In genomic region chr14:38616959-38617358, GRCh38 we compare ENCODE assay signal across 14 cellular contexts.
DNase-seq lines count a peak whose midpoint lies in the region; ATAC-seq and TF ChIP-seq lines count a peak whose summit lies in the region.
"Had no signal": no experiment of that assay in that cellular context is flagged by ENCODE, and none has a peak within 500 bp of the region (broad histone marks: within the 10 kb centered on the region; RNA-seq: fewer than 3 reads in every experiment).

No MANE protein-coding gene starts in this region.

- peak; percentile 23 for DNase-seq in AG20443 (ENCODE audit: low spot score)
- peak; percentile 12 for DNase-seq in GM23338 (ENCODE audit: low spot score)
- DNase-seq in NCI-H510A treated with DMSO at 0.1 percent for 48 hours (lab: John Stamatoyannopoulos, UW): peak; percentile 18
- DNase-seq in left lung: peak in 1 of 2 donors; percentile 49
- DNase-seq in hepatocyte (ENCODE audit: low spot score): no peak
- no peak for DNase-seq in Peyer's patch
- DNase-seq: activated B cell treated with CpG ODN at 0.5 μM for 24 hours; activated naive CD8-positive, alpha-beta T cell treated with anti-CD3 and anti-CD28 coated beads, Interleukin-2, amount 10 ng/mL, durations not matched to agents 7 days and 5 days; kidney glomerular epithelial cell; tibial artery had no signal

- H3K79me2 ChIP-seq in GM23338 (replicated peaks; ENCODE audit: insufficient read depth) (no peaks in the 10 kb centered on the region), hepatocyte (no peaks in the 10 kb centered on the region)

- no peak overlapping the region for H3K4me3 Mint-ChIP-seq in GM23338
- H3K4me3 Mint-ChIP-seq: activated B cell treated with CpG ODN at 0.5 μM for 24 hours; activated naive CD8-positive, alpha-beta T cell treated with anti-CD3 and anti-CD28 coated beads, Interleukin-2, amount 10 ng/mL, durations not matched to agents 7 days and 5 days; B cell; central memory CD8-positive, alpha-beta T cell had no signal

- H3K9me3 ChIP-seq in left lung (no peaks in the 10 kb centered on the region), hepatocyte (ENCODE audit: low read depth) (no peaks in the 10 kb centered on the region), Peyer's patch (no peaks in the 10 kb centered on the region)
- H3K9me3 ChIP-seq: tibial artery had no signal

- peak overlapping the region; percentile 90; the same call in 1 of the 2 replicates for H2AFZ ChIP-seq in GM23338
- H2AFZ ChIP-seq in hepatocyte: no peak overlapping the region

- no peaks in the 10 kb centered on the region for H4K20me1 ChIP-seq in GM23338 (replicated peaks; ENCODE audit: insufficient read depth)
- no peaks in the 10 kb centered on the region for H4K20me1 ChIP-seq in hepatocyte (ENCODE audit: insufficient read depth, poor library complexity, severe bottlenecking)

- 79% methylated on average over 4 of the region's 4 CpGs for WGBS in hepatocyte (ENCODE audit: low lambda C conversion rate, missing lambda C conversion rate)

- H3K27ac ChIP-seq in GM23338 (ENCODE audit: low read depth) (no peak overlapping the region), left lung (no peak overlapping the region), hepatocyte (no peak overlapping the region), Peyer's patch (no peak overlapping the region)
- H3K27ac ChIP-seq: tibial artery had no signal

- H3K27me3 Mint-ChIP-seq in GM23338 (ENCODE audit: insufficient read depth, low read depth, poor library complexity): no peaks in the 10 kb centered on the region
- H3K27me3 Mint-ChIP-seq: activated B cell treated with CpG ODN at 0.5 μM for 24 hours; activated naive CD8-positive, alpha-beta T cell treated with anti-CD3 and anti-CD28 coated beads, Interleukin-2, amount 10 ng/mL, durations not matched to agents 7 days and 5 days; B cell; central memory CD8-positive, alpha-beta T cell had no signal

- H3K27me3 ChIP-seq in GM23338 (ENCODE audit: insufficient read depth) (no peaks in the 10 kb centered on the region), left lung (no peaks in the 10 kb centered on the region), hepatocyte (no peaks in the 10 kb centered on the region), Peyer's patch (no peaks in the 10 kb centered on the region)
- H3K27me3 ChIP-seq: tibial artery had no signal

- H3K4me1 ChIP-seq in GM23338 (ENCODE audit: insufficient read depth) (0 out of 2 replicates have a peak, but pooled peaks cover 5% of the 10 kb centered on the region), left lung (no peaks in the 10 kb centered on the region), hepatocyte (ENCODE audit: insufficient read depth) (no peaks in the 10 kb centered on the region), Peyer's patch (no peaks in the 10 kb centered on the region)
- H3K4me1 ChIP-seq: tibial artery had no signal

- H3K36me3 ChIP-seq in GM23338 (ENCODE audit: insufficient read depth) (no peaks in the 10 kb centered on the region), left lung (no peaks in the 10 kb centered on the region), hepatocyte (replicated peaks; ENCODE audit: insufficient read depth, low read depth) (no peaks in the 10 kb centered on the region), Peyer's patch (no peaks in the 10 kb centered on the region)
- H3K36me3 ChIP-seq: tibial artery had no signal

- ATAC-seq in GM23338: no peak
- peak; percentile 88 for ATAC-seq in left lung
- ATAC-seq in GM18502 (IDR thresholded peaks at IDR 0.05; ENCODE audit: poor library complexity, unreplicated experiment): no peak
- no peak for ATAC-seq in HG02571 (IDR thresholded peaks at IDR 0.05; ENCODE audit: unreplicated experiment)

- intact Hi-C loops in left lung (cut with DNase I): no loop called here

- 0 out of 3 replicates have a peak, but pooled peaks cover 4% of the 10 kb centered on the region for H3K36me3 Mint-ChIP-seq in GM23338 (ENCODE audit: low read depth)
- H3K36me3 Mint-ChIP-seq: activated naive CD8-positive, alpha-beta T cell treated with anti-CD3 and anti-CD28 coated beads, Interleukin-2, amount 10 ng/mL, durations not matched to agents 7 days and 5 days had no signal

- H3K4me1 Mint-ChIP-seq in GM23338: peaks cover 7% of the 10 kb centered on the region; the same call in 2 of the 3 replicates
- H3K4me1 Mint-ChIP-seq: activated B cell treated with CpG ODN at 0.5 μM for 24 hours; activated naive CD8-positive, alpha-beta T cell treated with anti-CD3 and anti-CD28 coated beads, Interleukin-2, amount 10 ng/mL, durations not matched to agents 7 days and 5 days; B cell; central memory CD8-positive, alpha-beta T cell had no signal

- H3K27ac Mint-ChIP-seq in GM23338: no peak overlapping the region
- H3K27ac Mint-ChIP-seq: activated B cell treated with CpG ODN at 0.5 μM for 24 hours; activated naive CD8-positive, alpha-beta T cell treated with anti-CD3 and anti-CD28 coated beads, Interleukin-2, amount 10 ng/mL, durations not matched to agents 7 days and 5 days; B cell had no signal

- H3K4me3 ChIP-seq in GM23338: no peak overlapping the region
- H3K4me3 ChIP-seq in left lung: no peak overlapping the region
- H3K4me3 ChIP-seq in hepatocyte: no peak overlapping the region
- H3K4me3 ChIP-seq in Peyer's patch: no peak overlapping the region
- H3K4me3 ChIP-seq: tibial artery had no signal

- peaks cover 5% of the 10 kb centered on the region; the same call in 1 of the 2 replicates for H3K9me2 ChIP-seq in GM23338 (ENCODE audit: insufficient read depth)
- no peaks in the 10 kb centered on the region for H3K9me2 ChIP-seq in hepatocyte (replicated peaks; ENCODE audit: insufficient read depth)

- no peaks in the 10 kb centered on the region for H3F3A ChIP-seq in GM23338 (replicated peaks; ENCODE audit: low read depth)

- TF ChIP-seq POLR2A in Peyer's patch (IDR thresholded peaks at IDR 0.05): no peak

- TF ChIP-seq CTCF in GM23338 (conservative IDR thresholded peaks at IDR 0.05; ENCODE audit: low read depth in 2 of 2) (no peak), left lung (IDR thresholded peaks at IDR 0.05) (no peak), hepatocyte (IDR thresholded peaks at IDR 0.05; ENCODE audit: poor library complexity) (no peak), Peyer's patch (IDR thresholded peaks at IDR 0.05) (no peak)

- H3K4me2 ChIP-seq in GM23338 (no peak overlapping the region), hepatocyte (no peak overlapping the region)

- peaks cover 16% of the 10 kb centered on the region for H3K9me3 Mint-ChIP-seq in GM23338

TF ChIP-seq in GM23338, 12 proteins besides CTCF, POLR2A, EP300 and RAD21:
- TF ChIP-seq EZH2 (IDR thresholded peaks at IDR 0.05; ENCODE audit: low read depth, unreplicated experiment) (no peak), CREB1 (CRISPR knock-in tag; IDR thresholded peaks at IDR 0.05; ENCODE audit: low read depth) (no peak)

Comparison
In these comparisons a context has a peak if more than half of its experiments do, and no peak if none do; other contexts are left out.
1. DNase-seq: peak in AG20443 (single experiment), GM23338 (single experiment) and NCI-H510A treated with DMSO at 0.1 percent for 48 hours (single experiment); none in hepatocyte (single experiment) and Peyer's patch (0 of 3).